ENCODE assay signal across 7 cellular contexts in genomic region chr17:30477083-30477757, GRCh38. TPM values are rescaled to one million over a fixed set of nuclear protein-coding genes. Genes with fewer than 3 reads are reported as not detected.
A peak's percentile ranks its signal among the peaks of the same experiment; 100 is the strongest.
DNase-seq lines count a peak whose midpoint lies in the region; ATAC-seq, FAIRE-seq and TF ChIP-seq lines count a peak whose summit lies in the region.

Gene GOSR1, plus strand, starts transcription at chr17:30477408. Its CDS starts 26 bp downstream, at chr17:30477434.

- no peaks in the 10 kb centered on the region for H3K36me3 ChIP-seq in hepatocyte (replicated peaks; ENCODE audit: insufficient read depth, low read depth)

- no peaks in the 10 kb centered on the region for H3K9me3 ChIP-seq in hepatocyte (ENCODE audit: low read depth)

- peak within 1 kb of the TSS; percentile 67 for H2AFZ ChIP-seq in hepatocyte

- H3K27ac ChIP-seq in hepatocyte, result peak within 1 kb of the TSS; percentile 97

- no peaks in the 10 kb centered on the region for H3K27me3 ChIP-seq in hepatocyte

- peaks cover 5% of the 10 kb centered on the region for H4K20me1 ChIP-seq in hepatocyte (ENCODE audit: insufficient read depth, poor library complexity, severe bottlenecking)

- peak; percentile 79 for TF ChIP-seq CTCF in hepatocyte (IDR thresholded peaks at IDR 0.05; ENCODE audit: poor library complexity)

- H3K4me1 ChIP-seq in hepatocyte (ENCODE audit: insufficient read depth), result peaks cover 10% of the 10 kb centered on the region

- no peaks in the 10 kb centered on the region for H3K9me2 ChIP-seq in hepatocyte (replicated peaks; ENCODE audit: insufficient read depth)

- under 1% methylated on average over 27 of the region's 36 CpGs for WGBS in hepatocyte (ENCODE audit: low lambda C conversion rate, missing lambda C conversion rate)

- ATAC-seq in HG02973 (IDR thresholded peaks at IDR 0.05; ENCODE audit: unreplicated experiment), result peak; percentile 84

- FAIRE-seq in GM18507 (lab: Jason Lieb, UNC), result peak; percentile 99

- H3K4me2 ChIP-seq in hepatocyte, result peak within 1 kb of the TSS; percentile 88

- peak within 1 kb of the TSS; percentile 60 for H3K4me3 ChIP-seq in hepatocyte

- DNase-seq in GM18507 (ENCODE audit: extremely low spot score, insufficient read length, low read depth), result peak; percentile 84
- peak; percentile 86 for DNase-seq in NCI-H2029 (lab: John Stamatoyannopoulos, UW)
- DNase-seq in T1000 (lab: John Stamatoyannopoulos, UW), result peak; percentile 84
- peak; percentile 98 for DNase-seq in astrocyte of the hippocampus (ENCODE audit: low read depth, low spot score)
- peak; percentile 97 for DNase-seq in hepatocyte (ENCODE audit: low spot score)
- peak; percentile 90 for DNase-seq in renal cortical epithelial cell (ENCODE audit: low read depth)

- peaks cover 41% of the 10 kb centered on the region for H3K79me2 ChIP-seq in hepatocyte

RNA-seq across cellular contexts. Expression of gene GOSR1, which starts in this region (rescaled TPM):
- total RNA-seq in hepatocyte, result 28.7 and 29.7 TPM in 2 replicates
- polyA plus RNA-seq in hepatocyte, result 52.1 and 54.1 TPM in 2 replicates
- total RNA-seq in renal cortical epithelial cell, result 42.5 and 83.4 TPM in 2 replicates

Comparison
In these comparisons a context has a peak if more than half of its experiments do, and no peak if none do; other contexts are left out.
1. Peak in every context shown above with its lines: DNase-seq, ATAC-seq, H3K4me3 ChIP-seq and H3K27ac ChIP-seq.